ENCODE assay signal across 8 cellular contexts in genomic region chr6:149454405-149454848, GRCh38. TPM values are rescaled to one million over a fixed set of nuclear protein-coding genes. Genes with fewer than 3 reads are reported as not detected.
A peak's percentile ranks its signal among the peaks of the same experiment; 100 is the strongest.
DNase-seq lines count a peak whose midpoint lies in the region; ATAC-seq and TF ChIP-seq lines count a peak whose summit lies in the region.

No MANE protein-coding gene starts in this region.

- peaks cover 16% of the 10 kb centered on the region for H3K27me3 ChIP-seq in suprapubic skin

- WGBS in suprapubic skin: 0% methylated on average over 6 of the region's 15 CpGs

- TF ChIP-seq CTCF in suprapubic skin (IDR thresholded peaks at IDR 0.05): no peak

- in situ Hi-C loops in KBM-7 (cut with MboI; ENCODE audit: low pct_unique_long_range_greater_than_20kb, low sequenced_read_pairs): no loop called here

- no peaks in the 10 kb centered on the region for H3K36me3 ChIP-seq in suprapubic skin

- TF ChIP-seq POLR2A in suprapubic skin (IDR thresholded peaks at IDR 0.05): no peak

- H3K27ac ChIP-seq in suprapubic skin: no peak overlapping the region

- ATAC-seq in GM18868 (IDR thresholded peaks at IDR 0.05; ENCODE audit: unreplicated experiment) (no peak), GM21423 (IDR thresholded peaks at IDR 0.05; ENCODE audit: unreplicated experiment) (no peak)

- peak overlapping the region; percentile 6 for H3K4me3 ChIP-seq in suprapubic skin

- H3K9me3 ChIP-seq in suprapubic skin: no peaks in the 10 kb centered on the region

- no peak for TF ChIP-seq EP300 in suprapubic skin (IDR thresholded peaks at IDR 0.05)

- DNase-seq in KBM-7: peak; percentile 50
- peak; percentile 93 for DNase-seq in astrocyte of the hippocampus (ENCODE audit: low read depth, low spot score)
- peak; percentile 73 for DNase-seq in inferior parietal cortex (ENCODE audit: extremely low spot score)
- peak; percentile 92 to 94 for DNase-seq in suprapubic skin (ENCODE audit: low spot score in 2 of 2)
- DNase-seq in activated naive CD4-positive, alpha-beta T cell treated with Interleukin-2 at 50 U/mL for 16 hours: no peak
- DNase-seq in NCI-H748 (lab: John Stamatoyannopoulos, UW; ENCODE audit: unreplicated experiment): no peak

- peaks cover 37% of the 10 kb centered on the region for H3K4me1 ChIP-seq in suprapubic skin

RNA-seq across cellular contexts. Expression of gene ZC3H12D, which starts 30.4 kb away (rescaled TPM):
- total RNA-seq in suprapubic skin: 1 to 10 TPM in 1 of 4 donors, under 1 TPM in 3; 0.23 to 4.7 (median 0.46) TPM

RNA-seq across cellular contexts. Expression of gene SUMO4, which starts 54.4 kb away (rescaled TPM):
- 1 to 10 TPM; 1.0 to 6.0 (median 3.4) TPM for total RNA-seq in suprapubic skin

Comparison
In these comparisons a context has a peak if more than half of its experiments do, and no peak if none do; other contexts are left out.
1. DNase-seq: peak in KBM-7 (single experiment), astrocyte of the hippocampus (single experiment), inferior parietal cortex (single experiment) and suprapubic skin (2 of 2); none in activated naive CD4-positive, alpha-beta T cell treated with Interleukin-2 at 50 U/mL for 16 hours (single experiment) and NCI-H748 (single experiment).